ENCODE assay signal across 1 cellular context in the genomic region with DNA sequence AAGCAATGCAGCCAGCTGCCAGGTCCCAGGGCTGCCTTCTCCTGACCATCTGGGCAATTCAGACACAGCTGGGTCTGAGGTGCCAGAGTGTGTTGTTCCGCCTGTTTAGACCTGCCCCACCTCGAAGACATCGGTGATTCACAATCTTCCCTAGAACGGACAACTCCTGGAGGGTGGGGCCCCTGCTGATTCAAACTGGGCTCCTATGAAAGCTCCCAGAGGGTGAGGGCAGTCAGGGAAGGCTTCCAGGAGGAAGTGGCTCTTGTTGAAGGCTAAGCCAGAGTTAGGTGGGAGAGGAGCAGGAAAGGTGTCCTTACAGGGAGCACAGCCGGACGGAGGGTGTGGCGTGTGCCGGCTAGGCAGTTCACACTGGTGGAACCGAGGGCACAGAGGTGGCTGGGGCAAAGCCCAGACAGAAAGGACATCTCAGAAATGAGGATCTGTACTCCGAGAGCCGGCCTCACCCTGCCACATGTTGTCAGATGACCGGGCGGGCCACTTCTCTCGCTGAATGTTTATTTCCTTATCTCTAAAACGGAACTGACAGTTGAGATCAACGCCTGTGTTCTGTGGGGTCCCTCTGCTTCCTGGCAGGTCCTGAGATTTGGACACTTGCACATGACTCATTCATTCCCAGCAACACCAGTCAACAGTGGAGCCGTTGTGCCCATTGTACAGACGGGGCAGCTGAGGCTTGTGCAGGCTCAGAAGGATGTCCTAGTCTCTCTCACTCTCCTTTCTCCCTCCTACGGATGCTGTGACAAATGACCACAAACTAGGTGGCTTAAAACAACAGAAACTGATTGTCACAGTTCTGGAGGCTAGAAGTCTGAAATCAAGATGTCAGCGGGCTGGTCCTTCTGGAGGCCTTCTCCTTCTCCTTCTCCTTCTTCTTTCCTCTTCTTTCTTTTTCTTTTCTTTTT.
A peak's percentile ranks its signal among the peaks of the same experiment; 100 is the strongest.
TF ChIP-seq lines count a peak whose summit lies in the region.

No MANE protein-coding gene starts in this region.

TF ChIP-seq in HepG2, 621 proteins besides CTCF, POLR2A, EP300 and RAD21 (continued from another document and continues in another):
- TF ChIP-seq ZNF788 (CRISPR knock-in tag; IDR thresholded peaks at IDR 0.05; ENCODE audit: borderline replicate concordance) = peak; percentile 60; the same call in 1 of the 2 replicates
- TF ChIP-seq, protein P1, sequence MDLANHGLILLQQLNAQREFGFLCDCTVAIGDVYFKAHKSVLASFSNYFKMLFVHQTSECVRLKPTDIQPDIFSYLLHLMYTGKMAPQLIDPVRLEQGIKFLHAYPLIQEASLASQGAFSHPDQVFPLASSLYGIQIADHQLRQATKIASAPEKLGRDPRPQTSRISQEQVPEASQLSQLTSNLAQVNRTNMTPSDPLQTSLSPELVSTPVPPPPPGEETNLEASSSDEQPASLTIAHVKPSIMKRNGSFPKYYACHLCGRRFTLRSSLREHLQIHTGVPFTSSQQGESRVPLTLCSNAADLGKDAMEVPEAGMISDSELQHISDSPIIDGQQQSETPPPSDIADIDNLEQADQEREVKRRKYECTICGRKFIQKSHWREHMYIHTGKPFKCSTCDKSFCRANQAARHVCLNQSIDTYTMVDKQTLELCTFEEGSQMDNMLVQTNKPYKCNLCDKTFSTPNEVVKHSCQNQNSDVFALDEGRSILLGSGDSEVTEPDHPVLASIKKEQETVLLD (CRISPR knock-in tag; IDR thresholded peaks at IDR 0.05; ENCODE audit: low read depth) = no peak
- TF ChIP-seq ZZZ3 (CRISPR knock-in tag; IDR thresholded peaks at IDR 0.05; ENCODE audit: borderline replicate concordance) = no peak
- TF ChIP-seq ZNF567 (CRISPR knock-in tag; IDR thresholded peaks at IDR 0.05; ENCODE audit: borderline replicate concordance) = no peak
- TF ChIP-seq KAT8 (CRISPR knock-in tag; IDR thresholded peaks at IDR 0.05) = peak; percentile 53
- no peak for TF ChIP-seq RBM39 (IDR thresholded peaks at IDR 0.05; ENCODE audit: low read depth, low read length, poor library complexity, severe bottlenecking)
- peak; percentile 98 for TF ChIP-seq CBX1 (IDR thresholded peaks at IDR 0.05; ENCODE audit: low read depth)
- 0 out of 2 replicates have a peak, but pooled peaks have one; percentile 39 for TF ChIP-seq STAT5B (CRISPR knock-in tag; IDR thresholded peaks at IDR 0.05)
- TF ChIP-seq, protein P2, sequence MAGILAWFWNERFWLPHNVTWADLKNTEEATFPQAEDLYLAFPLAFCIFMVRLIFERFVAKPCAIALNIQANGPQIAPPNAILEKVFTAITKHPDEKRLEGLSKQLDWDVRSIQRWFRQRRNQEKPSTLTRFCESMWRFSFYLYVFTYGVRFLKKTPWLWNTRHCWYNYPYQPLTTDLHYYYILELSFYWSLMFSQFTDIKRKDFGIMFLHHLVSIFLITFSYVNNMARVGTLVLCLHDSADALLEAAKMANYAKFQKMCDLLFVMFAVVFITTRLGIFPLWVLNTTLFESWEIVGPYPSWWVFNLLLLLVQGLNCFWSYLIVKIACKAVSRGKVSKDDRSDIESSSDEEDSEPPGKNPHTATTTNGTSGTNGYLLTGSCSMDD (CRISPR knock-in tag; IDR thresholded peaks at IDR 0.05) = no peak
- TF ChIP-seq NCOA2 (CRISPR knock-in tag; IDR thresholded peaks at IDR 0.05) = peak; percentile 83
- TF ChIP-seq ZC3H4 (CRISPR knock-in tag; IDR thresholded peaks at IDR 0.05; ENCODE audit: borderline replicate concordance) = no peak
- TF ChIP-seq, protein P3, sequence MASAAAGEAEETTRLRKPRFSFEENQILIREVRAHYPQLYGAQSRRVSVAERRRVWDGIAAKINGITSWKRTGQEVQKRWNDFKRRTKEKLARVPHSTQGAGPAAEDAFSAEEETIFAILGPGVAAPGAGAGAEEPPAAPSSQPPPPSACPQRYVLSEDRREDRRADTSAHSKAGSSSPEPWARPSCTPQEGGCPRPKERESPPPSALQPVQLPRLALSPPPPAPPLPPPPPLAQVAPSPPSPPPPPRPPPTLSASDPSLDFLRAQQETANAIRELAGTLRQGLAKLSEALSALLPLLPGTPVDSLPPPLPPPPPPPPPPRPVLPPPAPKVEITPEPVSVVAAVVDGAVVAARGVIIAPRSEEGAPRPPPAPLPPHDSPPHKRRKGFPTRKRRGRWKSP (CRISPR knock-in tag; IDR thresholded peaks at IDR 0.05) = no peak
- peak; percentile 73 for TF ChIP-seq ZBTB7B (CRISPR knock-in tag; IDR thresholded peaks at IDR 0.05)
- TF ChIP-seq LCORL (IDR thresholded peaks at IDR 0.05) = no peak
- TF ChIP-seq LCORL (CRISPR knock-in tag; IDR thresholded peaks at IDR 0.05) = peak; percentile 86
- no peak for TF ChIP-seq SKI (IDR thresholded peaks at IDR 0.05; ENCODE audit: partially characterized antibody)
- TF ChIP-seq, protein P4, sequence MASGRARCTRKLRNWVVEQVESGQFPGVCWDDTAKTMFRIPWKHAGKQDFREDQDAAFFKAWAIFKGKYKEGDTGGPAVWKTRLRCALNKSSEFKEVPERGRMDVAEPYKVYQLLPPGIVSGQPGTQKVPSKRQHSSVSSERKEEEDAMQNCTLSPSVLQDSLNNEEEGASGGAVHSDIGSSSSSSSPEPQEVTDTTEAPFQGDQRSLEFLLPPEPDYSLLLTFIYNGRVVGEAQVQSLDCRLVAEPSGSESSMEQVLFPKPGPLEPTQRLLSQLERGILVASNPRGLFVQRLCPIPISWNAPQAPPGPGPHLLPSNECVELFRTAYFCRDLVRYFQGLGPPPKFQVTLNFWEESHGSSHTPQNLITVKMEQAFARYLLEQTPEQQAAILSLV (CRISPR knock-in tag; IDR thresholded peaks at IDR 0.05; ENCODE audit: borderline replicate concordance) = peak; percentile 73
- TF ChIP-seq, protein P5, sequence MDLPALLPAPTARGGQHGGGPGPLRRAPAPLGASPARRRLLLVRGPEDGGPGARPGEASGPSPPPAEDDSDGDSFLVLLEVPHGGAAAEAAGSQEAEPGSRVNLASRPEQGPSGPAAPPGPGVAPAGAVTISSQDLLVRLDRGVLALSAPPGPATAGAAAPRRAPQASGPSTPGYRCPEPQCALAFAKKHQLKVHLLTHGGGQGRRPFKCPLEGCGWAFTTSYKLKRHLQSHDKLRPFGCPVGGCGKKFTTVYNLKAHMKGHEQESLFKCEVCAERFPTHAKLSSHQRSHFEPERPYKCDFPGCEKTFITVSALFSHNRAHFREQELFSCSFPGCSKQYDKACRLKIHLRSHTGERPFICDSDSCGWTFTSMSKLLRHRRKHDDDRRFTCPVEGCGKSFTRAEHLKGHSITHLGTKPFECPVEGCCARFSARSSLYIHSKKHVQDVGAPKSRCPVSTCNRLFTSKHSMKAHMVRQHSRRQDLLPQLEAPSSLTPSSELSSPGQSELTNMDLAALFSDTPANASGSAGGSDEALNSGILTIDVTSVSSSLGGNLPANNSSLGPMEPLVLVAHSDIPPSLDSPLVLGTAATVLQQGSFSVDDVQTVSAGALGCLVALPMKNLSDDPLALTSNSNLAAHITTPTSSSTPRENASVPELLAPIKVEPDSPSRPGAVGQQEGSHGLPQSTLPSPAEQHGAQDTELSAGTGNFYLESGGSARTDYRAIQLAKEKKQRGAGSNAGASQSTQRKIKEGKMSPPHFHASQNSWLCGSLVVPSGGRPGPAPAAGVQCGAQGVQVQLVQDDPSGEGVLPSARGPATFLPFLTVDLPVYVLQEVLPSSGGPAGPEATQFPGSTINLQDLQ (CRISPR knock-in tag; IDR thresholded peaks at IDR 0.05) = no peak
- TF ChIP-seq ZNF501 (CRISPR knock-in tag; IDR thresholded peaks at IDR 0.05) = peak; percentile 57; the same call in 1 of the 2 replicates
- no peak; the same call in none of the 2 replicates for TF ChIP-seq TGIF2 (CRISPR knock-in tag; IDR thresholded peaks at IDR 0.05)
- TF ChIP-seq, protein P6, sequence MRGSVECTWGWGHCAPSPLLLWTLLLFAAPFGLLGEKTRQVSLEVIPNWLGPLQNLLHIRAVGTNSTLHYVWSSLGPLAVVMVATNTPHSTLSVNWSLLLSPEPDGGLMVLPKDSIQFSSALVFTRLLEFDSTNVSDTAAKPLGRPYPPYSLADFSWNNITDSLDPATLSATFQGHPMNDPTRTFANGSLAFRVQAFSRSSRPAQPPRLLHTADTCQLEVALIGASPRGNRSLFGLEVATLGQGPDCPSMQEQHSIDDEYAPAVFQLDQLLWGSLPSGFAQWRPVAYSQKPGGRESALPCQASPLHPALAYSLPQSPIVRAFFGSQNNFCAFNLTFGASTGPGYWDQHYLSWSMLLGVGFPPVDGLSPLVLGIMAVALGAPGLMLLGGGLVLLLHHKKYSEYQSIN (CRISPR knock-in tag; IDR thresholded peaks at IDR 0.05; ENCODE audit: borderline replicate concordance) = no peak
- TF ChIP-seq KDM4B (CRISPR knock-in tag; IDR thresholded peaks at IDR 0.05) = peak; percentile 92
- no peak for TF ChIP-seq NR3C1 (CRISPR knock-in tag; IDR thresholded peaks at IDR 0.05)
- TF ChIP-seq HCFC1 (IDR thresholded peaks at IDR 0.05; ENCODE audit: low read depth, low read length) = 0 out of 2 replicates have a peak, but pooled peaks have one; percentile 11
- TF ChIP-seq ERF (CRISPR knock-in tag; IDR thresholded peaks at IDR 0.05) = peak; percentile 86
- no peak for TF ChIP-seq ZNF484 (CRISPR knock-in tag; IDR thresholded peaks at IDR 0.05; ENCODE audit: borderline replicate concordance, low read depth)
- TF ChIP-seq, protein P7, sequence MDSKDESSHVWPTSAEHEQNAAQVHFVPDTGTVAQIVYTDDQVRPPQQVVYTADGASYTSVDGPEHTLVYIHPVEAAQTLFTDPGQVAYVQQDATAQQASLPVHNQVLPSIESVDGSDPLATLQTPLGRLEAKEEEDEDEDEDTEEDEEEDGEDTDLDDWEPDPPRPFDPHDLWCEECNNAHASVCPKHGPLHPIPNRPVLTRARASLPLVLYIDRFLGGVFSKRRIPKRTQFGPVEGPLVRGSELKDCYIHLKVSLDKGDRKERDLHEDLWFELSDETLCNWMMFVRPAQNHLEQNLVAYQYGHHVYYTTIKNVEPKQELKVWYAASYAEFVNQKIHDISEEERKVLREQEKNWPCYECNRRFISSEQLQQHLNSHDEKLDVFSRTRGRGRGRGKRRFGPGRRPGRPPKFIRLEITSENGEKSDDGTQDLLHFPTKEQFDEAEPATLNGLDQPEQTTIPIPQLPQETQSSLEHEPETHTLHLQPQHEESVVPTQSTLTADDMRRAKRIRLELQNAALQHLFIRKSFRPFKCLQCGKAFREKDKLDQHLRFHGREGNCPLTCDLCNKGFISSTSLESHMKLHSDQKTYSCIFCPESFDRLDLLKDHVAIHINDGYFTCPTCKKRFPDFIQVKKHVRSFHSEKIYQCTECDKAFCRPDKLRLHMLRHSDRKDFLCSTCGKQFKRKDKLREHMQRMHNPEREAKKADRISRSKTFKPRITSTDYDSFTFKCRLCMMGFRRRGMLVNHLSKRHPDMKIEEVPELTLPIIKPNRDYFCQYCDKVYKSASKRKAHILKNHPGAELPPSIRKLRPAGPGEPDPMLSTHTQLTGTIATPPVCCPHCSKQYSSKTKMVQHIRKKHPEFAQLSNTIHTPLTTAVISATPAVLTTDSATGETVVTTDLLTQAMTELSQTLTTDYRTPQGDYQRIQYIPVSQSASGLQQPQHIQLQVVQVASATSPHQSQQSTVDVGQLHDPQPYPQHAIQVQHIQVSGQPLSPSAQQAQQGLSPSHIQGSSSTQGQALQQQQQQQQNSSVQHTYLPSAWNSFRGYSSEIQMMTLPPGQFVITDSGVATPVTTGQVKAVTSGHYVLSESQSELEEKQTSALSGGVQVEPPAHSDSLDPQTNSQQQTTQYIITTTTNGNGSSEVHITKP (CRISPR knock-in tag; IDR thresholded peaks at IDR 0.05; ENCODE audit: low read depth) = no peak
- TF ChIP-seq, protein P8, sequence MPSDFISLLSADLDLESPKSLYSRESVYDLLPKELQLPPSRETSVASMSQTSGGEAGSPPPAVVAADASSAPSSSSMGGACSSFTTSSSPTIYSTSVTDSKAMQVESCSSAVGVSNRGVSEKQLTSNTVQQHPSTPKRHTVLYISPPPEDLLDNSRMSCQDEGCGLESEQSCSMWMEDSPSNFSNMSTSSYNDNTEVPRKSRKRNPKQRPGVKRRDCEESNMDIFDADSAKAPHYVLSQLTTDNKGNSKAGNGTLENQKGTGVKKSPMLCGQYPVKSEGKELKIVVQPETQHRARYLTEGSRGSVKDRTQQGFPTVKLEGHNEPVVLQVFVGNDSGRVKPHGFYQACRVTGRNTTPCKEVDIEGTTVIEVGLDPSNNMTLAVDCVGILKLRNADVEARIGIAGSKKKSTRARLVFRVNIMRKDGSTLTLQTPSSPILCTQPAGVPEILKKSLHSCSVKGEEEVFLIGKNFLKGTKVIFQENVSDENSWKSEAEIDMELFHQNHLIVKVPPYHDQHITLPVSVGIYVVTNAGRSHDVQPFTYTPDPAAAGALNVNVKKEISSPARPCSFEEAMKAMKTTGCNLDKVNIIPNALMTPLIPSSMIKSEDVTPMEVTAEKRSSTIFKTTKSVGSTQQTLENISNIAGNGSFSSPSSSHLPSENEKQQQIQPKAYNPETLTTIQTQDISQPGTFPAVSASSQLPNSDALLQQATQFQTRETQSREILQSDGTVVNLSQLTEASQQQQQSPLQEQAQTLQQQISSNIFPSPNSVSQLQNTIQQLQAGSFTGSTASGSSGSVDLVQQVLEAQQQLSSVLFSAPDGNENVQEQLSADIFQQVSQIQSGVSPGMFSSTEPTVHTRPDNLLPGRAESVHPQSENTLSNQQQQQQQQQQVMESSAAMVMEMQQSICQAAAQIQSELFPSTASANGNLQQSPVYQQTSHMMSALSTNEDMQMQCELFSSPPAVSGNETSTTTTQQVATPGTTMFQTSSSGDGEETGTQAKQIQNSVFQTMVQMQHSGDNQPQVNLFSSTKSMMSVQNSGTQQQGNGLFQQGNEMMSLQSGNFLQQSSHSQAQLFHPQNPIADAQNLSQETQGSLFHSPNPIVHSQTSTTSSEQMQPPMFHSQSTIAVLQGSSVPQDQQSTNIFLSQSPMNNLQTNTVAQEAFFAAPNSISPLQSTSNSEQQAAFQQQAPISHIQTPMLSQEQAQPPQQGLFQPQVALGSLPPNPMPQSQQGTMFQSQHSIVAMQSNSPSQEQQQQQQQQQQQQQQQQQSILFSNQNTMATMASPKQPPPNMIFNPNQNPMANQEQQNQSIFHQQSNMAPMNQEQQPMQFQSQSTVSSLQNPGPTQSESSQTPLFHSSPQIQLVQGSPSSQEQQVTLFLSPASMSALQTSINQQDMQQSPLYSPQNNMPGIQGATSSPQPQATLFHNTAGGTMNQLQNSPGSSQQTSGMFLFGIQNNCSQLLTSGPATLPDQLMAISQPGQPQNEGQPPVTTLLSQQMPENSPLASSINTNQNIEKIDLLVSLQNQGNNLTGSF (CRISPR knock-in tag; IDR thresholded peaks at IDR 0.05) = no peak
- TF ChIP-seq PAF1 (CRISPR knock-in tag; IDR thresholded peaks at IDR 0.05) = no peak
- TF ChIP-seq, protein P9, sequence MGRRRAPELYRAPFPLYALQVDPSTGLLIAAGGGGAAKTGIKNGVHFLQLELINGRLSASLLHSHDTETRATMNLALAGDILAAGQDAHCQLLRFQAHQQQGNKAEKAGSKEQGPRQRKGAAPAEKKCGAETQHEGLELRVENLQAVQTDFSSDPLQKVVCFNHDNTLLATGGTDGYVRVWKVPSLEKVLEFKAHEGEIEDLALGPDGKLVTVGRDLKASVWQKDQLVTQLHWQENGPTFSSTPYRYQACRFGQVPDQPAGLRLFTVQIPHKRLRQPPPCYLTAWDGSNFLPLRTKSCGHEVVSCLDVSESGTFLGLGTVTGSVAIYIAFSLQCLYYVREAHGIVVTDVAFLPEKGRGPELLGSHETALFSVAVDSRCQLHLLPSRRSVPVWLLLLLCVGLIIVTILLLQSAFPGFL (CRISPR knock-in tag; IDR thresholded peaks at IDR 0.05) = 0 out of 2 replicates have a peak, but pooled peaks have one; percentile 56
- no peak for TF ChIP-seq ZNF569 (CRISPR knock-in tag; IDR thresholded peaks at IDR 0.05; ENCODE audit: borderline replicate concordance)
- peak; percentile 64 for TF ChIP-seq ZNF230 (CRISPR knock-in tag; IDR thresholded peaks at IDR 0.05)
- TF ChIP-seq RXRA (CRISPR knock-in tag; IDR thresholded peaks at IDR 0.05) = peak; percentile 59
